17 cellular contexts compared by ENCODE assay signal in the genomic region with DNA sequence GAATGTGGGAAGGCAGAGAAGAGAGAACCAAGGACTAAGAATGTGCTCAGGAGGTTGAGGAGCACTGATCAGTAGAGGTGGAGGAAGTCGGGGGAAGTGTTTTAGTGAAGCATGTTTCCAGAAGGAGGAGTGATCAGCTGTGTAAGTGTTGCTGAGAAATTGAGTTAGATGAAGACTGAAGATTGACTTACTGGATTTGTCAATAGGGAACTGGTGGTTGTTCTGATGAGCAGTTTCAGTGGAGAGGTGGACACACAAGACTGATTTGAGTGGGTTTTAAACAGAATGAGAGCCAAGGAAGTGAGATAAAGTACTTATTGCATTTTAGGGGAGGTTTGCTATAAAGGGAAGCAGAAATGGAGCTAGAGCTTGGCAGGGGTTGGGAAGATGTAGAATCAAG.
DNase-seq lines count a peak whose midpoint lies in the region; ATAC-seq, FAIRE-seq and TF ChIP-seq lines count a peak whose summit lies in the region.
"Had no signal": no experiment of that assay in that cellular context is flagged by ENCODE, and none has a peak within 500 bp of the region (broad histone marks: within the 10 kb centered on the region; RNA-seq: fewer than 3 reads in every experiment).

No MANE protein-coding gene starts in this region.

- POLR2A ChIA-PET in HepG2 (lab: Yijun Ruan, JAX), result no interaction called here

- peaks cover 2% of the 10 kb centered on the region for H3K79me2 ChIP-seq in HepG2 (ENCODE audit: insufficient read depth, low read length)

- intact Hi-C loops in HepG2 (cut with micrococcal nuclease; ENCODE audit: unreplicated experiment), result no loop called here

- no peaks in the 10 kb centered on the region for H3K27me3 ChIP-seq in gastroesophageal sphincter
- no peaks in the 10 kb centered on the region for H3K27me3 ChIP-seq in HepG2 (ENCODE audit: control insufficient read depth in 1 of 2, insufficient read depth in 2 of 2, low read length in 2 of 2)
- H3K27me3 ChIP-seq: adrenal gland, heart right ventricle had no signal

- H3K4me1 ChIP-seq in gastroesophageal sphincter, result no peaks in the 10 kb centered on the region
- no peaks in the 10 kb centered on the region for H3K4me1 ChIP-seq in HepG2 (ENCODE audit: insufficient read depth, low read length)
- H3K4me1 ChIP-seq: adrenal gland had no signal

- BruUV-seq in HepG2 (replicated peaks; lab: Mats Ljungman, UMichigan), result no TSS peak

- no peaks in the 10 kb centered on the region for H3K36me3 ChIP-seq in gastroesophageal sphincter
- no peaks in the 10 kb centered on the region for H3K36me3 ChIP-seq in HepG2 (replicated peaks in 1 of 2; ENCODE audit: control insufficient read depth in 1 of 2, insufficient read depth in 2 of 2, low read length in 2 of 2)
- H3K36me3 ChIP-seq: adrenal gland, heart right ventricle, thoracic aorta had no signal

- TF ChIP-seq EP300 in gastroesophageal sphincter (IDR thresholded peaks at IDR 0.05) (no peak), HepG2 (IDR thresholded peaks at IDR 0.05; ENCODE audit: low read depth in 2 of 2, low read length in 2 of 2) (no peak), HepG2 (CRISPR knock-in tag; IDR thresholded peaks at IDR 0.05; ENCODE audit: borderline replicate concordance) (no peak)

- TF ChIP-seq POLR2A in gastroesophageal sphincter (IDR thresholded peaks at IDR 0.05), result no peak
- no peak for TF ChIP-seq POLR2A in HepG2 (IDR thresholded peaks at IDR 0.05; ENCODE audit: insufficient read depth in 1 of 2, low read depth in 2 of 2, low read length in 2 of 2)

- H3K27ac ChIP-seq in gastroesophageal sphincter (no peak overlapping the region), HepG2 (ENCODE audit: extremely low read length, insufficient read depth, low read length) (no peak overlapping the region)
- H3K27ac ChIP-seq: adrenal gland, heart right ventricle, thoracic aorta had no signal

- H3K4me3 ChIP-seq in gastroesophageal sphincter (no peak overlapping the region), HepG2 (replicated peaks in 1 of 3; ENCODE audit: insufficient read depth in 1 of 3, low read depth in 2 of 3, low read length in 3 of 3) (no peak overlapping the region)
- H3K4me3 ChIP-seq: adrenal gland, heart right ventricle, thoracic aorta had no signal

- WGBS in gastroesophageal sphincter (ENCODE audit: low coverage in 1 of 2), 2 donors, result 92 to 93% methylated on average over 1 of the region's 1 CpG
- WGBS in HepG2 (ENCODE audit: low lambda C conversion rate), result 91% methylated on average over 1 of the region's 1 CpG

- no peak for TF ChIP-seq RAD21 in HepG2 (CRISPR knock-in tag; IDR thresholded peaks at IDR 0.05)

- DNase-seq in CMK (ENCODE audit: low read depth) (peak; percentile 31), DMS153 treated with DMSO at 0.1 percent for 48 hours (lab: John Stamatoyannopoulos, UW; ENCODE audit: unreplicated experiment) (no peak), HepG2 (ENCODE audit: low spot score) (no peak)
- DNase-seq in NK-92 treated with Interleukin-12 subunit alpha and Interleukin-12 subunit beta, amount 100 ng/mL, for 24 hours (lab: John Stamatoyannopoulos, UW), result no peak
- DNase-seq: adrenal gland; EL; HCEC 1CT; heart right ventricle; mesendoderm; posterior cingulate gyrus; stimulated activated CD4-positive, alpha-beta T cell treated with anti-CD3 and anti-CD28 coated beads, Interleukin-4, amount 100 ng/mL, for 24 hours; SW 1271 had no signal

- H2AFZ ChIP-seq in HepG2 (ENCODE audit: low read length), result no peak overlapping the region

- H4K20me1 ChIP-seq in HepG2 (ENCODE audit: insufficient read depth, low read length), result no peaks in the 10 kb centered on the region

- no peak overlapping the region for H3K4me2 ChIP-seq in HepG2 (ENCODE audit: low read depth, low read length)

- in situ Hi-C loops in HepG2 (cut with HindIII; ENCODE audit: extremely low pct_ligation_motif_present, low pct_unique_long_range_greater_than_20kb), result no loop called here

- FAIRE-seq in HepG2 (lab: Jason Lieb, UNC), result no peak

- TF ChIP-seq CTCF in gastroesophageal sphincter (IDR thresholded peaks at IDR 0.05) (no peak), HepG2 (CRISPR knock-in tag; IDR thresholded peaks at IDR 0.05) (no peak)

- ATAC-seq in GM19035 (IDR thresholded peaks at IDR 0.05; ENCODE audit: unreplicated experiment) (peak; percentile 68), HG02588 (IDR thresholded peaks at IDR 0.05; ENCODE audit: unreplicated experiment) (peak; percentile 81), HG03432 (IDR thresholded peaks at IDR 0.05; ENCODE audit: unreplicated experiment) (peak; percentile 83), gastroesophageal sphincter (no peak), HepG2 (no peak)
- ATAC-seq: heart right ventricle had no signal

- no peaks in the 10 kb centered on the region for H3K9me3 ChIP-seq in gastroesophageal sphincter
- H3K9me3 ChIP-seq in HepG2 (ENCODE audit: low read length), result no peaks in the 10 kb centered on the region
- H3K9me3 ChIP-seq: adrenal gland, thoracic aorta had no signal

- H3K9ac ChIP-seq in HepG2 (ENCODE audit: insufficient read depth, low read depth, low read length), result no peak overlapping the region

- CTCF ChIA-PET in HepG2 (lab: Yijun Ruan, JAX; ENCODE audit: low intra/inter-chr PET ratio, low total read pairs), result no interaction called here

TF ChIP-seq in HepG2, 621 proteins besides CTCF, POLR2A, EP300 and RAD21:
- TF ChIP-seq, protein P1, sequence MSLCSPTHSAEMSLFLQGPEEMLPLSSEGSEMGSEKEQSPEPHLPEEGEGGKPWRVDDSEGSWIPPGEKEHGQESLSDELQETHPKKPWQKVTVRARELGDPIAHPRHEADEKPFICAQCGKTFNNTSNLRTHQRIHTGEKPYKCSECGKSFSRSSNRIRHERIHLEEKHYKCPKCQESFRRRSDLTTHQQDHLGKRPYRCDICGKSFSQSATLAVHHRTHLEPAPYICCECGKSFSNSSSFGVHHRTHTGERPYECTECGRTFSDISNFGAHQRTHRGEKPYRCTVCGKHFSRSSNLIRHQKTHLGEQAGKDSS (CRISPR knock-in tag; IDR thresholded peaks at IDR 0.05; ENCODE audit: borderline replicate concordance, low read depth), result no peak

Comparison
In these comparisons a context has a peak if more than half of its experiments do, and no peak if none do; other contexts are left out.
1. ATAC-seq: peak in GM19035 (single experiment), HG02588 (single experiment) and HG03432 (single experiment); none in gastroesophageal sphincter (single experiment) and HepG2 (single experiment).